In the genomic region with DNA sequence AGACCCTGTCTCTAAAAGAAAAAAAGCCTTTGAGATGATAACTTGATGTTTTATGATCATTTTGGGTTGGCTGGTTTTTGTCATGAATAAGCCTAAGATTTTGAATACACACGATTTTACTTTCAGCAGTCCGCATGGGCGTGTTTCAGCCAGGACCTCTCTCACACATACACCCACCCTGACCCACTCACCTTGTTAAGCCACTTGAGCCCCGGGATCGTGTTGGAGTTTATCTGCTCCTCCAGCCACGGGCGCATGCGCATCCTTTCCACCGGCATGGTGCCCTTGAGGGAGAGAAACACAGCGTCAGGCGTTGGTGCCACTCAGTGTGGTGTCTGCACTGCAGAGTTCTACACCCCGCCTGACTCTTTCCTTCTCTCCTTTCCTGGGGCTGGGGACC, we compare ENCODE assay signal across 29 cellular contexts.
"Had no signal": no experiment of that assay in that cellular context is flagged by ENCODE, and none has a peak within 500 bp of the region (broad histone marks: within the 10 kb centered on the region; RNA-seq: fewer than 3 reads in every experiment).

No MANE protein-coding gene starts in this region.

- DNase-seq: activated CD4-positive, alpha-beta T cell treated with anti-CD3 and anti-CD28 coated beads for 36 hours; activated CD4-positive, CD25-positive, alpha-beta regulatory T cell; activated CD8-positive, alpha-beta memory T cell treated with anti-CD3 and anti-CD28 coated beads for 24 hours; activated gamma-delta T cell treated with Interleukin-2 at 50 U/mL for 16 hours; activated T-cell treated with anti-CD3 and anti-CD28 coated beads, Interleukin-2, amount 50 U/mL, for 1 hour; central memory CD4-positive, alpha-beta T cell; endodermal cell; foreskin fibroblast; head of caudate nucleus; hippocampal formation; kidney; left colon; mammary epithelial cell; nucleus accumbens; pancreas; stimulated activated CD4-positive, alpha-beta T cell treated with anti-CD3 and anti-CD28 coated beads, Interleukin-1b, Interleukin-23, amount 100 ng/mL, for 48 hours; stimulated activated CD4-positive, alpha-beta T cell treated with anti-CD3 and anti-CD28 coated beads, Interleukin-4, amount 100 ng/mL, for 4 hours; stimulated activated CD8-positive, alpha-beta memory T cell treated with anti-CD3 and anti-CD28 coated beads, Interleukin-4, amount 100 ng/mL, for 48 hours; stimulated activated naive CD4-positive, alpha-beta T cell; substantia nigra; SW 1271; T1000; upper lobe of right lung had no signal

- H3K4me3 ChIP-seq: breast epithelium, pancreas, right atrium auricular region, smooth muscle cell, upper lobe of right lung had no signal

- H3K27me3 ChIP-seq: breast epithelium, pancreas, right atrium auricular region, upper lobe of right lung had no signal

- ATAC-seq: activated CD4-positive, alpha-beta T cell treated with anti-CD3 and anti-CD28 coated beads for 36 hours; activated naive CD4-positive, alpha-beta T cell treated with anti-CD3 and anti-CD28 coated beads, Interleukin-2, amount 50 U/mL, for 72 hours; esophagus mucosa; left colon; pancreas; upper lobe of right lung had no signal

- H3K4me3 Mint-ChIP-seq: activated CD4-positive, alpha-beta T cell treated with anti-CD3 and anti-CD28 coated beads for 36 hours; endodermal cell; T-helper 1 cell treated with Interleukin-12 subunit alpha and Interleukin-12 subunit beta and Interleukin-4 antibody, amounts not matched to agents 30 μg/mL and 1 μg/mL, for 36 hours had no signal

- H3K36me3 ChIP-seq: breast epithelium had no signal

- H3K27me3 Mint-ChIP-seq: activated CD4-positive, alpha-beta T cell treated with anti-CD3 and anti-CD28 coated beads for 36 hours had no signal

- H3K27ac ChIP-seq: pancreas, upper lobe of right lung had no signal

- H3K9me3 ChIP-seq: breast epithelium, pancreas, right atrium auricular region, upper lobe of right lung had no signal

- H3K9me3 Mint-ChIP-seq: activated naive CD4-positive, alpha-beta T cell treated with anti-CD3 and anti-CD28 coated beads, Interleukin-2, amount 50 U/mL, for 72 hours; endodermal cell; T-helper 1 cell treated with Interleukin-12 subunit alpha and Interleukin-12 subunit beta and Interleukin-4 antibody, amounts not matched to agents 30 μg/mL and 1 μg/mL, for 36 hours had no signal
